In the genomic region with DNA sequence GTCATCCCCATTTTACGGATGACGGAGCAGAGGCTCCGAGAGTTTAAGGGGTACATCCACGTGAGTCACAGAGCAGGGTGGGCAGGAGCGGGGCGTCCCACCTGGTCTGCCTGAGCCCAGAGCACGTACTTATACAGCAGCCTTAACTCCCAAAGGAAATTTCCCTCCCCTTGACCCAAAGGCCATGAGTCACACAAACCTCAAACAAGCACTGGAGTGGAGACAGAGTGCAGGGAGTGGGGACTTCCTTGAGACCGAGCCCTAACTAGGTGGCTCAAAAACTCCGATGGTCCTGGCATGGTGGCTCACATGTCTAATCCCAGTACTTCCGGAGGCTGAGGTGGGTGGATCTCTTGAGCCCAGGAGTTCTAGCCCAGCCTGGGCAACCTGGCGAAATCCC, we compare ENCODE assay signal across 21 cellular contexts.
"Had no signal": no experiment of that assay in that cellular context is flagged by ENCODE, and none has a peak within 500 bp of the region (broad histone marks: within the 10 kb centered on the region; RNA-seq: fewer than 3 reads in every experiment).

No MANE protein-coding gene starts in this region.

- H3K4me1 ChIP-seq: ascending aorta, left ventricle myocardium inferior, spleen, upper lobe of right lung had no signal

- H3K27ac ChIP-seq: ascending aorta, left ventricle myocardium inferior, spleen, thoracic aorta, upper lobe of right lung had no signal

- DNase-seq: activated CD4-positive, alpha-beta T cell treated with anti-CD3 and anti-CD28 coated beads for 36 hours; activated CD4-positive, alpha-beta T cell treated with anti-CD3 and anti-CD28 coated beads, Interleukin-2, amount 50 U/mL, for 48 hours; activated gamma-delta T cell; cortex of kidney; erythroblast; head of caudate nucleus; left ventricle myocardium inferior; mammary epithelial cell; nephron progenitor cell; occipital lobe; retina; spleen; stimulated activated naive B cell treated with anti-CD40 and anti-IgM and Interleukin-4, amounts not matched to agents 10 μg/mL and 1 μg/mL and 100 μg/mL, for 72 hours; upper lobe of right lung had no signal

- H3K4me3 Mint-ChIP-seq: activated CD4-positive, alpha-beta T cell treated with anti-CD3 and anti-CD28 coated beads for 36 hours; activated naive CD4-positive, alpha-beta T cell treated with anti-CD3 and anti-CD28 coated beads, Interleukin-2, amount 50 U/mL, for 24 hours; nephron progenitor cell; stimulated activated naive B cell treated with anti-CD40 and anti-IgM and Interleukin-4, amounts not matched to agents 10 μg/mL and 1 μg/mL and 100 μg/mL, for 72 hours; WTC11 had no signal

- H3K36me3 ChIP-seq: ascending aorta, left ventricle myocardium inferior, spleen, thoracic aorta, upper lobe of right lung had no signal

- H3K36me3 Mint-ChIP-seq: activated naive CD4-positive, alpha-beta T cell treated with anti-CD3 and anti-CD28 coated beads, Interleukin-2, amount 50 U/mL, for 24 hours; stimulated activated naive B cell treated with anti-CD40 and anti-IgM and Interleukin-4, amounts not matched to agents 10 μg/mL and 1 μg/mL and 100 μg/mL, for 72 hours had no signal

- H3K9me3 ChIP-seq: ascending aorta, spleen, thoracic aorta, upper lobe of right lung had no signal

- H3K27me3 ChIP-seq: ascending aorta, upper lobe of right lung had no signal

- H3K27ac Mint-ChIP-seq: activated CD4-positive, alpha-beta T cell treated with anti-CD3 and anti-CD28 coated beads for 36 hours; activated naive CD4-positive, alpha-beta T cell treated with anti-CD3 and anti-CD28 coated beads, Interleukin-2, amount 50 U/mL, for 24 hours; nephron progenitor cell; stimulated activated naive B cell treated with anti-CD40 and anti-IgM and Interleukin-4, amounts not matched to agents 10 μg/mL and 1 μg/mL and 100 μg/mL, for 72 hours; WTC11 had no signal

- H3K9me3 Mint-ChIP-seq: activated naive CD4-positive, alpha-beta T cell treated with anti-CD3 and anti-CD28 coated beads, Interleukin-2, amount 50 U/mL, for 24 hours; nephron progenitor cell had no signal

- FAIRE-seq: endometrium, frontal cortex, keratinocyte had no signal

- H3K4me1 Mint-ChIP-seq: activated CD4-positive, alpha-beta T cell treated with anti-CD3 and anti-CD28 coated beads for 36 hours; activated naive CD4-positive, alpha-beta T cell treated with anti-CD3 and anti-CD28 coated beads, Interleukin-2, amount 50 U/mL, for 24 hours; nephron progenitor cell; WTC11 had no signal

- ATAC-seq: activated CD4-positive, alpha-beta T cell treated with anti-CD3 and anti-CD28 coated beads for 36 hours; stimulated activated naive B cell treated with anti-CD40 and anti-IgM and Interleukin-4, amounts not matched to agents 10 μg/mL and 1 μg/mL and 100 μg/mL, for 72 hours; upper lobe of right lung; WTC11 had no signal

- H3K4me3 ChIP-seq: ascending aorta, left ventricle myocardium inferior, spleen, thoracic aorta, upper lobe of right lung had no signal
